13 cellular contexts compared by ENCODE assay signal in the genomic region with DNA sequence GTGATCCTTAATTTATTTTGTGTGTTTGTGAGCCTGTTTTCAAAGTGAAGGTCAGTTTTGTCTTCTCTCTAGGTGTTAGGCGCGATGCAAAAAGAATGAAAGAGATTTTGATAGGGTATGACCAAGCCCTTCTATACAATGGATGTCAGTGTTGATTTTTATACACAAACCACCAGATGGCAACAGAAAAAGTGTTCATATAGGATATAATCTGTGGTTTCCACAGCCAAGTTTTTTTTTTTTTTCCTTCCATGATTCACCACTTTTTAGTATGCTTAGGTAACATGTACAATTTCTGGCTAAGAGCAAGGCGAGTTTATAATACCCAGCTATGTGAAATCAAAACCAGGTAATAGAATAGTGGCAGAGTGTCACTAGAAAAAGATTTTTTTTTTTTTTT. TPM values are rescaled to one million over a fixed set of nuclear protein-coding genes. Genes with fewer than 3 reads are reported as not detected.
DNase-seq lines count a peak whose midpoint lies in the region; ATAC-seq and TF ChIP-seq lines count a peak whose summit lies in the region.
"Had no signal": no experiment of that assay in that cellular context is flagged by ENCODE, and none has a peak within 500 bp of the region (broad histone marks: within the 10 kb centered on the region; RNA-seq: fewer than 3 reads in every experiment).

No MANE protein-coding gene starts in this region.

- H3K36me3 Mint-ChIP-seq in nephron progenitor cell (ENCODE audit: low read depth), result no peaks in the 10 kb centered on the region

- peak; percentile 46 for DNase-seq in Caki2 (ENCODE audit: low read depth)
- peak; percentile 9 for DNase-seq in HS-5 (ENCODE audit: low read depth)
- DNase-seq in RKO (ENCODE audit: low spot score), result peak; percentile 2
- peak; percentile 52 to 68 for DNase-seq in foreskin keratinocyte
- no peak for DNase-seq in nephron progenitor cell
- DNase-seq: activated effector memory CD4-positive, alpha-beta T cell treated with anti-CD3 and anti-CD28 coated beads, Interleukin-2, amount 50 U/mL, for 16 hours; amygdala; GOT3; kidney; NCI-H446 treated with DMSO at 0.1 percent for 48 hours; sigmoid colon had no signal

- in situ Hi-C loops in Caki2 (cut with HindIII; ENCODE audit: low pct_unique_long_range_greater_than_20kb, low sequenced_read_pairs), result no loop called here

- H3K27me3 Mint-ChIP-seq in nephron progenitor cell (ENCODE audit: low read depth, poor library complexity), result peaks cover 10% of the 10 kb centered on the region

- H3K4me1 Mint-ChIP-seq in nephron progenitor cell, result no peaks in the 10 kb centered on the region

- no peaks in the 10 kb centered on the region for H3K4me1 ChIP-seq in foreskin keratinocyte

- peaks cover 42% of the 10 kb centered on the region for H3K27me3 ChIP-seq in foreskin keratinocyte
- H3K27me3 ChIP-seq: sigmoid colon had no signal

- no peak overlapping the region for H3K27ac Mint-ChIP-seq in nephron progenitor cell

- H3K4me3 Mint-ChIP-seq in nephron progenitor cell, result no peak overlapping the region

- peak; percentile 53 for ATAC-seq in foreskin keratinocyte
- no peak for ATAC-seq in HG02678 (IDR thresholded peaks at IDR 0.05; ENCODE audit: unreplicated experiment)
- no peak for ATAC-seq in HG02798 (IDR thresholded peaks at IDR 0.05; ENCODE audit: poor library complexity, unreplicated experiment)

- H3K9me3 Mint-ChIP-seq in nephron progenitor cell, result no peaks in the 10 kb centered on the region

- H3K27ac ChIP-seq in foreskin keratinocyte, result no peak overlapping the region
- H3K27ac ChIP-seq: sigmoid colon had no signal

- TF ChIP-seq CTCF in foreskin keratinocyte (conservative IDR thresholded peaks at IDR 0.05), result peak; percentile 43
- no peak for TF ChIP-seq CTCF in nephron progenitor cell (IDR thresholded peaks at IDR 0.05)

RNA-seq across cellular contexts. Expression of gene SDK1, which starts 8.1 kb away (rescaled TPM):
- total RNA-seq in Caki2 (2014; rRNA removed; shearing (Covaris generic); ENCODE audit: low replicate concordance), result 8.7 and 9.1 TPM in 2 replicates
- 0.58 and 0.63 TPM in 2 replicates for total RNA-seq in foreskin keratinocyte
- 0.24 and 0.35 TPM in 2 replicates for polyA plus RNA-seq in foreskin keratinocyte
